8 cellular contexts compared by ENCODE assay signal in genomic region chr12:65171073-65171472, GRCh38. TPM values are rescaled to one million over a fixed set of nuclear protein-coding genes. Genes with fewer than 3 reads are reported as not detected.
DNase-seq lines count a peak whose midpoint lies in the region; ATAC-seq and TF ChIP-seq lines count a peak whose summit lies in the region.

No MANE protein-coding gene starts in this region.

- H3K27ac ChIP-seq in left ventricle myocardium inferior (replicated peaks), result no peak overlapping the region
- H3K27ac ChIP-seq in body of pancreas, result no peak overlapping the region
- H3K27ac ChIP-seq in mesenchymal stem cell (ENCODE audit: low read length, poor library complexity, severe bottlenecking), result no peak overlapping the region
- no peak overlapping the region for H3K27ac ChIP-seq in vagina

- H3K4me3 ChIP-seq in left ventricle myocardium inferior, result peak overlapping the region; percentile 94
- peak overlapping the region; percentile 18 to 99 for H3K4me3 ChIP-seq in body of pancreas
- H3K4me3 ChIP-seq in mesenchymal stem cell (ENCODE audit: insufficient read depth in 1 of 2, low read depth in 1 of 2, low read length in 2 of 2), result peak overlapping the region in 1 of 2 experiments; percentile 88
- peak overlapping the region; percentile 58 to 75 for H3K4me3 ChIP-seq in vagina

- H2BK12ac ChIP-seq in mesenchymal stem cell (ENCODE audit: low read length in 2 of 2), result no peak overlapping the region

- H3K9ac ChIP-seq in mesenchymal stem cell (ENCODE audit: low read length), result peak overlapping the region; percentile 97

- no peak overlapping the region for H2BK5ac ChIP-seq in mesenchymal stem cell (ENCODE audit: low read depth, low read length, poor library complexity, severe bottlenecking)

- H3K4ac ChIP-seq in mesenchymal stem cell (ENCODE audit: low read depth in 1 of 2, low read length in 2 of 2), result no peak overlapping the region

- no peak overlapping the region for H2BK15ac ChIP-seq in mesenchymal stem cell (ENCODE audit: low read depth, poor library complexity, severe bottlenecking)

- H4K91ac ChIP-seq in mesenchymal stem cell (ENCODE audit: low read length), result no peak overlapping the region

- H3K9me3 ChIP-seq in left ventricle myocardium inferior (replicated peaks), result no peaks in the 10 kb centered on the region
- no peaks in the 10 kb centered on the region for H3K9me3 ChIP-seq in body of pancreas
- no peaks in the 10 kb centered on the region for H3K9me3 ChIP-seq in mesenchymal stem cell (ENCODE audit: control insufficient read depth, low read length)
- H3K9me3 ChIP-seq in vagina, result no peaks in the 10 kb centered on the region

- TF ChIP-seq CTCF in left ventricle myocardium inferior (IDR thresholded peaks at IDR 0.05; ENCODE audit: borderline replicate concordance) (no peak), body of pancreas (IDR thresholded peaks at IDR 0.05) (no peak), vagina (IDR thresholded peaks at IDR 0.05) (no peak)

- no peak overlapping the region for H2AFZ ChIP-seq in mesenchymal stem cell (ENCODE audit: low read depth, low read length)

- no peak for TF ChIP-seq POLR2A in body of pancreas (IDR thresholded peaks at IDR 0.05)
- TF ChIP-seq POLR2A in vagina (IDR thresholded peaks at IDR 0.05), result no peak

- intact Hi-C loops in left ventricle myocardium inferior (cut with micrococcal nuclease) (loop anchor here (10.0 kb wide), 1 partner anchor 54 kb away; no protein-coding TSS in a partner anchor), left cardiac atrium (cut with DNase I) (no loop called here), body of pancreas (cut with DNase I) (no loop called here), vagina (cut with DNase I) (no loop called here)

- peak overlapping the region; percentile 85 for H3K4me2 ChIP-seq in mesenchymal stem cell (ENCODE audit: low read length, poor library complexity, severe bottlenecking)

- H2AK5ac ChIP-seq in mesenchymal stem cell (ENCODE audit: low read length, severe bottlenecking), result no peak overlapping the region

- no peak for ATAC-seq in left cardiac atrium
- no peak for ATAC-seq in body of pancreas
- ATAC-seq in GM19467 (IDR thresholded peaks at IDR 0.05; ENCODE audit: unreplicated experiment), result no peak

- peak overlapping the region in 1 of 2 experiments; percentile 92 for H3K23ac ChIP-seq in mesenchymal stem cell (ENCODE audit: low read length in 2 of 2)

- 19 to 24% methylated on average over 8 of the region's 8 CpGs for WGBS in body of pancreas, 2 donors
- WGBS in mesenchymal stem cell, result 31% methylated on average over 4 of the region's 8 CpGs

- no peak overlapping the region for H2BK120ac ChIP-seq in mesenchymal stem cell (ENCODE audit: low read depth, low read length)

- H3K14ac ChIP-seq in mesenchymal stem cell (ENCODE audit: low read length in 2 of 2), result no peak overlapping the region

- no peaks in the 10 kb centered on the region for H3K79me1 ChIP-seq in mesenchymal stem cell (replicated peaks; ENCODE audit: low read length, poor library complexity, severe bottlenecking)

- no peak overlapping the region for H4K8ac ChIP-seq in mesenchymal stem cell (ENCODE audit: low read length)

- H3K18ac ChIP-seq in mesenchymal stem cell (ENCODE audit: low read depth in 1 of 2, low read length in 2 of 2), result no peak overlapping the region

- H3K27me3 ChIP-seq in left ventricle myocardium inferior (ENCODE audit: low read depth) (no peaks in the 10 kb centered on the region), body of pancreas (no peaks in the 10 kb centered on the region), mesenchymal stem cell (ENCODE audit: control insufficient read depth in 1 of 2, insufficient read depth in 1 of 2, low read length in 2 of 2) (peaks cover 0 to 3% of the 10 kb centered on the region in 2 experiments), vagina (no peaks in the 10 kb centered on the region)

- H3K4me1 ChIP-seq in left ventricle myocardium inferior (peaks cover 70% of the 10 kb centered on the region), body of pancreas (peaks cover 45% of the 10 kb centered on the region), mesenchymal stem cell (ENCODE audit: control insufficient read depth, insufficient read depth, low read depth, low read length) (peaks cover 5% of the 10 kb centered on the region), vagina (peaks cover 59% of the 10 kb centered on the region)

- H3K36me3 ChIP-seq in left ventricle myocardium inferior (no peaks in the 10 kb centered on the region), body of pancreas (replicated peaks in 1 of 2; ENCODE audit: insufficient read depth in 1 of 2, low read depth in 2 of 2) (peaks cover 0 to under 1% of the 10 kb centered on the region in 2 donors), mesenchymal stem cell (ENCODE audit: control insufficient read depth in 1 of 2, insufficient read depth in 2 of 2, low read depth in 1 of 2, low read length in 2 of 2) (peaks cover 0 to 15% of the 10 kb centered on the region in 2 experiments), vagina (peaks cover 0 to 6% of the 10 kb centered on the region in 2 donors)

- DNase-seq in left ventricle myocardium inferior, result no peak
- DNase-seq in left cardiac atrium, result no peak
- DNase-seq in body of pancreas, result no peak
- DNase-seq in mesenchymal stem cell, result peak; percentile 27
- DNase-seq in vagina (ENCODE audit: extremely low spot score in 2 of 2), result no peak
- DNase-seq in activated effector memory CD4-positive, alpha-beta T cell treated with anti-CD3 and anti-CD28 coated beads, Interleukin-2, amount 50 U/mL, for 16 hours, result no peak
- DNase-seq in NCI-H2107 treated with DMSO at 0.1 percent for 48 hours (lab: John Stamatoyannopoulos, UW; ENCODE audit: unreplicated experiment), result no peak

RNA-seq across cellular contexts. Expression of gene LEMD3, which starts 1.7 kb away (rescaled TPM):
- total RNA-seq in left ventricle myocardium inferior (13.5 TPM), left cardiac atrium (10 to 100 TPM; 16.0 to 18.6 TPM), body of pancreas (10 to 100 TPM; 19.5 to 28.3 TPM), vagina (35.8 TPM)
- 9.5 TPM for polyA plus RNA-seq in mesenchymal stem cell (2013, experiment 1 of 2)
- polyA plus RNA-seq in mesenchymal stem cell (2013, experiment 2 of 2), result 9.5 TPM

RNA-seq across cellular contexts. Expression of gene WIF1, which starts 50.0 kb away (rescaled TPM):
- total RNA-seq in left ventricle myocardium inferior (not detected), left cardiac atrium (under 1 TPM in 1 of 2 donors, not detected in 1; 0.91 TPM), body of pancreas (under 1 TPM; 0.66 to 0.78 TPM), vagina (27.3 TPM)
- polyA plus RNA-seq in mesenchymal stem cell (2013, experiment 1 of 2), result not detected
- not detected for polyA plus RNA-seq in mesenchymal stem cell (2013, experiment 2 of 2)

Comparison
In these comparisons a context has a peak if more than half of its experiments do, and no peak if none do; other contexts are left out.
1. RNA of gene WIF1, which starts 50.0 kb away (total RNA-seq): 27.3 TPM in vagina (single experiment); 0.91 TPM in left cardiac atrium, 0.66 to 0.78 TPM in body of pancreas and not detected in left ventricle myocardium inferior (single experiment); every median in the first group is over 10 times any median in the second.